In the genomic region with DNA sequence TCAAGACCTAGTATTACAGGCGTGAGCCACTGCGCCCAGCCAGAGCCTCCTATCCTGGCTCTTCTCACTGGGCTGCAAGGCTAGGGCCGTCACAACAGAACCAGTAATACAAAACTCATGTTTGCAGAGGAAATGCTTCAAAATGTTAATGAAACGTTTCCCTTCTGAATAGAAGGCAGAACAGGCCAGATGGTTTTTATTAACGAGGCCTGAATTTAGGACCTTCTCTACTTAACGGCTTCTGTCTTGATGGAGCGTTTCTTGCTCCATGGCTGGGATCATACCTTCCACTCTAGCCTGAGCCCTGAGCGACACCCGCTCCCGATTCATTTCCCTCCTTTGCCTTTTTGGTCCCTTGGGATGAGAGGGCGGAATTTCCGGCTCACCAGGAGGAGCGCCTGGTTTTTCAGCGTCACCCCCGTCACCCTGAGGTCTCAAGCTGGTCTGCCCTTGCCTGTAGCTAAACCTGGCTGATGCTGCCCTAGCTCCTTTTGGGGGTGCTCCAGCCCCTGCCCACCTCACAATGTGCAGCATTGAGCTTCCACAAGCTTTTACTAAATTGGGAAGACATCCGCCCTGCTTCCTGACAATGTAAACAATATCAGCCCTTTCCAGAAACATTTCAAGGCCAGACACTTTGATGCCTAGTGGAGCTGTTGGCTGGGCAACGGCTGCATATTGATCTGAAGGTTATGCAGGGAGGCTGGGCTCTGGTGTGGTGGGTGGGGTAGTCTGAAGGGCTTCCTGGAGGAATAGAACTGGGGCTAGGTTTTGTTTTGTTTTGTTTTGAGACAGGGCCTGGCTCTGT, we compare ENCODE assay signal across 10 cellular contexts. TPM values are rescaled to one million over a fixed set of nuclear protein-coding genes. Genes with fewer than 3 reads are reported as not detected.
DNase-seq lines count a peak whose midpoint lies in the region; ATAC-seq and TF ChIP-seq lines count a peak whose summit lies in the region.
"Had no signal": no experiment of that assay in that cellular context is flagged by ENCODE, and none has a peak within 500 bp of the region (broad histone marks: within the 10 kb centered on the region; RNA-seq: fewer than 3 reads in every experiment).

No MANE protein-coding gene starts in this region.

- intact Hi-C loops in body of pancreas (cut with DNase I) (no loop called here), stomach (cut with DNase I; ENCODE audit: low total_unique reads) (no loop called here)

- no peaks in the 10 kb centered on the region for H3K9me3 ChIP-seq in body of pancreas
- no peaks in the 10 kb centered on the region for H3K9me3 ChIP-seq in stomach

- ATAC-seq in body of pancreas = peak; percentile 66
- no peak for ATAC-seq in HG02642 (IDR thresholded peaks at IDR 0.05; ENCODE audit: poor library complexity, unreplicated experiment)
- ATAC-seq in HG02884 (IDR thresholded peaks at IDR 0.05; ENCODE audit: unreplicated experiment) = no peak
- ATAC-seq: activated T-cell treated with anti-CD3 and anti-CD28 coated beads, Interleukin-2, amount 50 U/mL, for 4 hours had no signal

- no peak for TF ChIP-seq POLR2A in body of pancreas (IDR thresholded peaks at IDR 0.05)
- TF ChIP-seq POLR2A in stomach (IDR thresholded peaks at IDR 0.05) = no peak

- H3K4me1 ChIP-seq in body of pancreas = peaks cover 62% of the 10 kb centered on the region
- H3K4me1 ChIP-seq in stomach = peaks cover 49 to 71% (median 61%) of the 10 kb centered on the region in 4 donors

- no peak overlapping the region for H3K4me3 ChIP-seq in body of pancreas
- no peak overlapping the region for H3K4me3 ChIP-seq in stomach

- no peak for TF ChIP-seq EP300 in stomach (IDR thresholded peaks at IDR 0.05)

- DNase-seq in GM04504 (ENCODE audit: low read depth) (peak; percentile 70), body of pancreas (peak; percentile 73 to 81 (median 78)), hepatic stellate cell (ENCODE audit: low spot score) (peak; percentile 85), stomach (no peak), OCI-M2 (lab: John Stamatoyannopoulos, UW; ENCODE audit: unreplicated experiment) (no peak)
- no peak for DNase-seq in stimulated activated CD4-positive, alpha-beta T cell treated with anti-CD3 and anti-CD28 coated beads, Interleukin-15, amount 100 ng/mL, for 24 hours
- DNase-seq: activated T-cell treated with anti-CD3 and anti-CD28 coated beads, Interleukin-2, amount 50 U/mL, for 4 hours; effector CD4-positive, alpha-beta T cell had no signal

- H3K27me3 ChIP-seq in body of pancreas (no peaks in the 10 kb centered on the region), stomach (peaks cover 0 to 10% (median 0%) of the 10 kb centered on the region in 3 donors)

- 19 to 22% methylated on average over 16 to 17 of the region's 17 CpGs for WGBS in body of pancreas, 2 donors
- WGBS in stomach, 5 donors = 44 to 55% (median 48%) methylated on average over 14 to 17 of the region's 17 CpGs

- TF ChIP-seq CTCF in body of pancreas (IDR thresholded peaks at IDR 0.05) (no peak), stomach (IDR thresholded peaks at IDR 0.05) (no peak)

- H3K27ac ChIP-seq in body of pancreas (peak overlapping the region; percentile 68 to 88 (median 82)), stomach (peak overlapping the region; percentile 52 to 91 (median 83))

- H3K36me3 ChIP-seq in body of pancreas (replicated peaks in 1 of 2; ENCODE audit: insufficient read depth in 1 of 2, low read depth in 2 of 2) (no peaks in the 10 kb centered on the region), stomach (peaks cover 0 to 7% (median 0%) of the 10 kb centered on the region in 4 donors)

RNA-seq across cellular contexts. Expression of gene CLIP2, which starts 5.2 kb away (rescaled TPM):
- 100 to 1,000 TPM in 1 of 2 donors, 10 to 100 TPM in 1; 31.6 to 120 TPM for total RNA-seq in body of pancreas
- 100 to 1,000 TPM in 1 of 5 donors, 10 to 100 TPM in 4; 20.7 to 485 (median 24.5) TPM for total RNA-seq in stomach
- 10 to 100 TPM in 2 of 3 donors, 1 to 10 TPM in 1; 4.5 to 24.1 (median 10.5) TPM for polyA plus RNA-seq in stomach

RNA-seq across cellular contexts. Expression of gene RFC2, which starts 40.2 kb away (rescaled TPM):
- total RNA-seq in body of pancreas (10 to 100 TPM in 1 of 2 donors, 1 to 10 TPM in 1; 7.9 to 10.1 TPM), stomach (10 to 100 TPM in 4 of 5 donors, 1 to 10 TPM in 1; 7.7 to 39.1 (median 18.2) TPM)
- polyA plus RNA-seq in stomach = 10 to 100 TPM; 22.0 to 27.8 (median 24.0) TPM

Comparison
In these comparisons a context has a peak if more than half of its experiments do, and no peak if none do; other contexts are left out.
1. DNase-seq: peak in GM04504 (single experiment), body of pancreas (4 of 4) and hepatic stellate cell (single experiment); none in stomach (single experiment), stimulated activated CD4-positive, alpha-beta T cell treated with anti-CD3 and anti-CD28 coated beads, Interleukin-15, amount 100 ng/mL, for 24 hours (single experiment) and OCI-M2 (single experiment).